1 cellular context compared by ENCODE assay signal in genomic region chr9:113406353-113406752, GRCh38.
TF ChIP-seq lines count a peak whose summit lies in the region.

No MANE protein-coding gene starts in this region.

TF ChIP-seq in K562, 482 proteins besides CTCF, POLR2A, EP300 and RAD21:
- TF ChIP-seq SUPT5H (IDR thresholded peaks at IDR 0.05), result peak; percentile 65; the same call in 1 of the 2 replicates
